In the genomic region with DNA sequence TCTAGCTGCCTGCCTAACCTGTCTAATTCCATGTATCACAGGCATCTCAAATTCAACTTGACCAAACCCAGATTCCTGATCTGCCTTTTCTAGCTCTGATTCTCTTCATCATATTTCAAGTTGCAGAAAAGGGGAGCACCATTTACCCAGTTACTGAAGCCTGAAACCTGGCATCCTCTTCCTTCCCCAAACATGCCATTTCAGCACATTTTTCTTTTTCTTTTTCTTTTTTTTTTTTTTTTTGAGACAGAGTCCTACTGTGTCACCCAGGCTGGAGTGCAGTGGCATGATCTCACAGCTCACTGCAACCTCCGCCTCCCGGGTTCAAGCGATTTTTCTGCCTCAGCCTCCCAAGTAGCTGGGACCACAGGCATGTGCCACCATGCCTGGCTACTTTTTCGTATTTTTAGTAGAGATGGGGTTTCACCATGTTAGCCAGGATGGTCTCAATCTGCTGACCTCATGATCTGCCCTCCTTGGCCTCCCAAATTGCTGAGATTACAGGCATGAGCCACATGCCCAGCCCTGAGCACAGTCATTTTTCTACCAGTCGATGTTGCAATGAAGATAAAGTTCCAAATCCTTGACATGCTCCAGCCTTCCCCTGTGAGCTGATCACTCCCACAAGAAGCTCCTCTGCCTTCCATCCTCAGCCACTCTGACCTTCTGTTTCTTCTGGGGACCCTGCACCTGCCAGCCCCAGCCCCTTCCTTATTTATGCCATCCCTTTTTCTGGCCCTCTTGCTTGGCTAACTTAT, we compare ENCODE assay signal across 1 cellular context.
TF ChIP-seq lines count a peak whose summit lies in the region.

No MANE protein-coding gene starts in this region.

TF ChIP-seq in SK-N-SH, 30 proteins besides CTCF, POLR2A, EP300 and RAD21 (continued from another document):
- TF ChIP-seq, protein P1, sequence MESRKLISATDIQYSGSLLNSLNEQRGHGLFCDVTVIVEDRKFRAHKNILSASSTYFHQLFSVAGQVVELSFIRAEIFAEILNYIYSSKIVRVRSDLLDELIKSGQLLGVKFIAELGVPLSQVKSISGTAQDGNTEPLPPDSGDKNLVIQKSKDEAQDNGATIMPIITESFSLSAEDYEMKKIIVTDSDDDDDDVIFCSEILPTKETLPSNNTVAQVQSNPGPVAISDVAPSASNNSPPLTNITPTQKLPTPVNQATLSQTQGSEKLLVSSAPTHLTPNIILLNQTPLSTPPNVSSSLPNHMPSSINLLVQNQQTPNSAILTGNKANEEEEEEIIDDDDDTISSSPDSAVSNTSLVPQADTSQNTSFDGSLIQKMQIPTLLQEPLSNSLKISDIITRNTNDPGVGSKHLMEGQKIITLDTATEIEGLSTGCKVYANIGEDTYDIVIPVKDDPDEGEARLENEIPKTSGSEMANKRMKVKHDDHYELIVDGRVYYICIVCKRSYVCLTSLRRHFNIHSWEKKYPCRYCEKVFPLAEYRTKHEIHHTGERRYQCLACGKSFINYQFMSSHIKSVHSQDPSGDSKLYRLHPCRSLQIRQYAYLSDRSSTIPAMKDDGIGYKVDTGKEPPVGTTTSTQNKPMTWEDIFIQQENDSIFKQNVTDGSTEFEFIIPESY (IDR thresholded peaks at IDR 0.05; ENCODE audit: borderline replicate concordance, low read depth): no peak
- TF ChIP-seq SMC3 (IDR thresholded peaks at IDR 0.05; ENCODE audit: low read depth, low read length) (no peak), TAF1 (IDR thresholded peaks at IDR 0.05; ENCODE audit: borderline replicate concordance, low read depth, low read length) (no peak), TCF12 (IDR thresholded peaks at IDR 0.05) (no peak), SIN3A (IDR thresholded peaks at IDR 0.05; ENCODE audit: borderline replicate concordance, low read depth, low read length) (no peak), MEF2A (IDR thresholded peaks at IDR 0.05; ENCODE audit: borderline replicate concordance, low read depth) (no peak), GABPA (IDR thresholded peaks at IDR 0.05; ENCODE audit: low read depth) (no peak), FOXM1 (IDR thresholded peaks at IDR 0.05; ENCODE audit: low read depth) (no peak)
- TF ChIP-seq, protein P2, sequence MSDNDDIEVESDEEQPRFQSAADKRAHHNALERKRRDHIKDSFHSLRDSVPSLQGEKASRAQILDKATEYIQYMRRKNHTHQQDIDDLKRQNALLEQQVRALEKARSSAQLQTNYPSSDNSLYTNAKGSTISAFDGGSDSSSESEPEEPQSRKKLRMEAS (IDR thresholded peaks at IDR 0.05; ENCODE audit: low read depth): no peak
- TF ChIP-seq, protein P3, sequence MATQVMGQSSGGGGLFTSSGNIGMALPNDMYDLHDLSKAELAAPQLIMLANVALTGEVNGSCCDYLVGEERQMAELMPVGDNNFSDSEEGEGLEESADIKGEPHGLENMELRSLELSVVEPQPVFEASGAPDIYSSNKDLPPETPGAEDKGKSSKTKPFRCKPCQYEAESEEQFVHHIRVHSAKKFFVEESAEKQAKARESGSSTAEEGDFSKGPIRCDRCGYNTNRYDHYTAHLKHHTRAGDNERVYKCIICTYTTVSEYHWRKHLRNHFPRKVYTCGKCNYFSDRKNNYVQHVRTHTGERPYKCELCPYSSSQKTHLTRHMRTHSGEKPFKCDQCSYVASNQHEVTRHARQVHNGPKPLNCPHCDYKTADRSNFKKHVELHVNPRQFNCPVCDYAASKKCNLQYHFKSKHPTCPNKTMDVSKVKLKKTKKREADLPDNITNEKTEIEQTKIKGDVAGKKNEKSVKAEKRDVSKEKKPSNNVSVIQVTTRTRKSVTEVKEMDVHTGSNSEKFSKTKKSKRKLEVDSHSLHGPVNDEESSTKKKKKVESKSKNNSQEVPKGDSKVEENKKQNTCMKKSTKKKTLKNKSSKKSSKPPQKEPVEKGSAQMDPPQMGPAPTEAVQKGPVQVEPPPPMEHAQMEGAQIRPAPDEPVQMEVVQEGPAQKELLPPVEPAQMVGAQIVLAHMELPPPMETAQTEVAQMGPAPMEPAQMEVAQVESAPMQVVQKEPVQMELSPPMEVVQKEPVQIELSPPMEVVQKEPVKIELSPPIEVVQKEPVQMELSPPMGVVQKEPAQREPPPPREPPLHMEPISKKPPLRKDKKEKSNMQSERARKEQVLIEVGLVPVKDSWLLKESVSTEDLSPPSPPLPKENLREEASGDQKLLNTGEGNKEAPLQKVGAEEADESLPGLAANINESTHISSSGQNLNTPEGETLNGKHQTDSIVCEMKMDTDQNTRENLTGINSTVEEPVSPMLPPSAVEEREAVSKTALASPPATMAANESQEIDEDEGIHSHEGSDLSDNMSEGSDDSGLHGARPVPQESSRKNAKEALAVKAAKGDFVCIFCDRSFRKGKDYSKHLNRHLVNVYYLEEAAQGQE (IDR thresholded peaks at IDR 0.05; ENCODE audit: low read depth, low read length): no peak
TF ChIP-seq in SK-N-SH: peak in this region for 0.
